In genomic region chr10:97849491-97850402, GRCh38 we compare ENCODE assay signal across 8 cellular contexts. TPM values are rescaled to one million over a fixed set of nuclear protein-coding genes. Genes with fewer than 3 reads are reported as not detected.
A peak's percentile ranks its signal among the peaks of the same experiment; 100 is the strongest.
DNase-seq lines count a peak whose midpoint lies in the region; ATAC-seq and TF ChIP-seq lines count a peak whose summit lies in the region.

Gene GOLGA7B, plus strand, starts transcription at chr10:97849843. Its CDS starts 461 bp downstream, at chr10:97850304.

- in situ Hi-C loops in Panc1 (cut with HindIII; ENCODE audit: low pct_unique_long_range_greater_than_20kb, low sequenced_read_pairs), result no loop called here

- H3K27me3 ChIP-seq in Panc1 (ENCODE audit: control insufficient read depth, insufficient read depth, low read length), result peaks cover 12% of the 10 kb centered on the region

- peaks cover 15% of the 10 kb centered on the region for H3K36me3 Mint-ChIP-seq in Calu3 (ENCODE audit: insufficient read depth, unreplicated experiment)
- H3K36me3 Mint-ChIP-seq in glutamatergic neuron (ENCODE audit: unreplicated experiment), result peaks cover 1% of the 10 kb centered on the region
- no peaks in the 10 kb centered on the region for H3K36me3 Mint-ChIP-seq in progenitor cell of endocrine pancreas (ENCODE audit: insufficient read depth)

- no peaks in the 10 kb centered on the region for H3K36me3 ChIP-seq in HEK293 (ENCODE audit: control insufficient read depth in 2 of 2, insufficient read depth in 1 of 2, low read length in 2 of 2)
- no peaks in the 10 kb centered on the region for H3K36me3 ChIP-seq in Panc1 (ENCODE audit: control insufficient read depth, insufficient read depth, low read length)

- BruUV-seq in Calu3 (replicated peaks; lab: Mats Ljungman, UMichigan), result no TSS peak
- BruUV-seq in Panc1 (replicated peaks; lab: Mats Ljungman, UMichigan), result no TSS peak

- ATAC-seq in Panc1 (peak; percentile 89), HG02840 (IDR thresholded peaks at IDR 0.05; ENCODE audit: low FRiP score, unreplicated experiment) (no peak), HG02678 (IDR thresholded peaks at IDR 0.05; ENCODE audit: unreplicated experiment) (no peak)

- TF ChIP-seq CTCF in Calu3 (IDR thresholded peaks at IDR 0.05; ENCODE audit: unreplicated experiment), result no peak
- no peak for TF ChIP-seq CTCF in HEK293 (tag by site-specific recombination; IDR thresholded peaks at IDR 0.05)
- no peak for TF ChIP-seq CTCF in Panc1 (IDR thresholded peaks at IDR 0.05)
- TF ChIP-seq CTCF in glutamatergic neuron (IDR thresholded peaks at IDR 0.05; ENCODE audit: partially characterized antibody, unreplicated experiment), result no peak
- no peak for TF ChIP-seq CTCF in progenitor cell of endocrine pancreas (IDR thresholded peaks at IDR 0.05; ENCODE audit: unreplicated experiment)

- DNase-seq in Calu3 (peak; percentile 59), Panc1 (ENCODE audit: low read depth, low spot score) (no peak), activated gamma-delta T cell (lab: John Stamatoyannopoulos, UW) (peak; percentile 60), glutamatergic neuron (peak; percentile 61), progenitor cell of endocrine pancreas (ENCODE audit: low spot score, unreplicated experiment) (peak; percentile 82)

- peak within 1 kb of the TSS; percentile 79 for H3K4me3 Mint-ChIP-seq in Calu3 (ENCODE audit: low read depth, unreplicated experiment)
- H3K4me3 Mint-ChIP-seq in glutamatergic neuron (ENCODE audit: unreplicated experiment), result peak within 1 kb of the TSS; percentile 92
- H3K4me3 Mint-ChIP-seq in progenitor cell of endocrine pancreas (ENCODE audit: low read depth), result peak within 1 kb of the TSS; percentile 66

- H3K27me3 Mint-ChIP-seq in Calu3 (ENCODE audit: unreplicated experiment) (no peaks in the 10 kb centered on the region), glutamatergic neuron (ENCODE audit: unreplicated experiment) (peaks cover 26% of the 10 kb centered on the region), progenitor cell of endocrine pancreas (peaks cover 48% of the 10 kb centered on the region)

- CTCF ChIA-PET in Calu3 (lab: Charles Lee), result interaction anchor here (0.6 to 1.2 kb wide), 3 partner anchors 12 to 1481 kb away, joined by 3 to 6 read pairs (median 4); no protein-coding TSS in a partner anchor
- CTCF ChIA-PET in HEK293 (lab: Yijun Ruan, JAX), result interaction anchor here (0.6 to 1.5 kb wide), 5 partner anchors 12 to 545 kb away, joined by 3 to 5 read pairs (median 3); no protein-coding TSS in a partner anchor
- CTCF ChIA-PET in Panc1 (lab: Charles Lee), result interaction anchor here (0.6 to 1.2 kb wide), 4 partner anchors 19 to 948 kb away, joined by 3 to 6 read pairs (median 4); no protein-coding TSS in a partner anchor

- POLR2A ChIA-PET in HEK293 (lab: Yijun Ruan, JAX), result interaction anchor here (0.5 to 0.9 kb wide), 3 partner anchors 13 to 181 kb away, joined by 3 to 4 read pairs (median 3); partner anchors contain the start of gene CRTAC1
- POLR2A ChIA-PET in Panc1 (lab: Charles Lee), result interaction anchor here (0.6 to 0.7 kb wide), 5 partner anchors 31 to 464 kb away, joined by 3 to 11 read pairs (median 6); no protein-coding TSS in a partner anchor

- H3K4me1 ChIP-seq in HEK293 (ENCODE audit: control insufficient read depth, insufficient read depth, low read length), result no peaks in the 10 kb centered on the region
- H3K4me1 ChIP-seq in Panc1 (ENCODE audit: control insufficient read depth, insufficient read depth, low read length), result no peaks in the 10 kb centered on the region

- intact Hi-C loops in Calu3 (cut with micrococcal nuclease; ENCODE audit: unreplicated experiment) (no loop called here), Panc1 (cut with micrococcal nuclease; ENCODE audit: unreplicated experiment) (no loop called here)

- H3K4me3 ChIP-seq in HEK293 (ENCODE audit: low read depth, low read length) (peak within 1 kb of the TSS; percentile 44), Panc1 (ENCODE audit: low read depth in 2 of 2, low read length in 2 of 2) (peak within 1 kb of the TSS; percentile 39 to 62)

- H3K9me3 Mint-ChIP-seq in Calu3 (ENCODE audit: low read depth, unreplicated experiment) (no peaks in the 10 kb centered on the region), glutamatergic neuron (ENCODE audit: unreplicated experiment) (peaks cover 19% of the 10 kb centered on the region), progenitor cell of endocrine pancreas (ENCODE audit: low read depth) (no peaks in the 10 kb centered on the region)

- H3K27ac ChIP-seq in HEK293 (ENCODE audit: extremely low read depth, low read depth, low read length), result no peak within 1 kb of the TSS
- H3K27ac ChIP-seq in Panc1 (ENCODE audit: low read length), result no peak within 1 kb of the TSS

- H3K9me3 ChIP-seq in HEK293 (ENCODE audit: control insufficient read depth, insufficient read depth, low read depth, low read length) (no peaks in the 10 kb centered on the region), Panc1 (ENCODE audit: control insufficient read depth, insufficient read depth, low read depth, low read length) (no peaks in the 10 kb centered on the region)

- H3K4me1 Mint-ChIP-seq in Calu3 (ENCODE audit: low read depth, unreplicated experiment) (peaks cover 8% of the 10 kb centered on the region), glutamatergic neuron (ENCODE audit: low read depth, unreplicated experiment) (peaks cover 29% of the 10 kb centered on the region), progenitor cell of endocrine pancreas (ENCODE audit: low read depth) (peaks cover 2% of the 10 kb centered on the region)

- H3K27ac Mint-ChIP-seq in Calu3 (ENCODE audit: unreplicated experiment), result peak within 1 kb of the TSS; percentile 63
- peak within 1 kb of the TSS; percentile 94 for H3K27ac Mint-ChIP-seq in glutamatergic neuron (ENCODE audit: unreplicated experiment)
- H3K27ac Mint-ChIP-seq in progenitor cell of endocrine pancreas, result no peak within 1 kb of the TSS

TF ChIP-seq in HEK293, 187 proteins besides CTCF, POLR2A, EP300 and RAD21 (continues in another document):
- TF ChIP-seq ZNF266 (tag by site-specific recombination; IDR thresholded peaks at IDR 0.05; ENCODE audit: low read depth), result no peak
- no peak for TF ChIP-seq ZNF239 (tag by site-specific recombination; IDR thresholded peaks at IDR 0.05)
- TF ChIP-seq GLIS2 (tag by site-specific recombination; IDR thresholded peaks at IDR 0.05), result no peak; the same call in 1 of the 2 replicates
- TF ChIP-seq TSHZ1 (tag by site-specific recombination; IDR thresholded peaks at IDR 0.05; ENCODE audit: borderline replicate concordance), result no peak
- TF ChIP-seq ZNF155 (tag by site-specific recombination; IDR thresholded peaks at IDR 0.05), result no peak
- no peak for TF ChIP-seq ZNF214 (tag by site-specific recombination; IDR thresholded peaks at IDR 0.05; ENCODE audit: borderline replicate concordance)
- TF ChIP-seq ZBTB11 (tag by site-specific recombination; conservative IDR thresholded peaks at IDR 0.05; ENCODE audit: low read depth), result 0 out of 2 replicates have a peak, but pooled peaks have one; percentile 14
- TF ChIP-seq TCF7L2 (IDR thresholded peaks at IDR 0.05; ENCODE audit: borderline replicate concordance, low read depth, low read length), result no peak
- TF ChIP-seq ZNF221 (tag by site-specific recombination; IDR thresholded peaks at IDR 0.05; ENCODE audit: borderline replicate concordance), result no peak

RNA-seq across cellular contexts. Expression of gene GOLGA7B, which starts in this region (rescaled TPM):
- 1.0 and 1.4 TPM in 2 replicates for total RNA-seq in Calu3 (2022)
- total RNA-seq in Panc1 (2021; ENCODE audit: unreplicated experiment), result 1.5 TPM
- 1.6 TPM for polyA plus RNA-seq in Panc1 (2012; ENCODE audit: insufficient read length)
- 21.5 TPM for total RNA-seq in glutamatergic neuron (ENCODE audit: unreplicated experiment)
- total RNA-seq in progenitor cell of endocrine pancreas, result 1.1 and 1.4 TPM in 2 replicates
